ENCODE assay signal across 12 cellular contexts in genomic region chr14:92637864-92638263, GRCh38.
DNase-seq lines count a peak whose midpoint lies in the region; ATAC-seq and TF ChIP-seq lines count a peak whose summit lies in the region.
"Had no signal": no experiment of that assay in that cellular context is flagged by ENCODE, and none has a peak within 500 bp of the region (broad histone marks: within the 10 kb centered on the region; RNA-seq: fewer than 3 reads in every experiment).

No MANE protein-coding gene starts in this region.

- DNase-seq in CD4-positive, CD25-positive, alpha-beta regulatory T cell, result no peak
- peak in 1 of 5 donors; percentile 24 for DNase-seq in CD8-positive, alpha-beta memory T cell
- DNase-seq in chondrocyte (ENCODE audit: low spot score) (no peak), PC-3 (no peak)
- DNase-seq: NCI-H1048, NCI-H526 treated with DMSO at 0.1 percent for 48 hours, RPMI8226 had no signal

- no peak overlapping the region for H3K4me3 ChIP-seq in CD4-positive, CD25-positive, alpha-beta regulatory T cell (ENCODE audit: low read depth, low read length)
- no peak overlapping the region for H3K4me3 ChIP-seq in CD8-positive, alpha-beta memory T cell (ENCODE audit: low read length)
- H3K4me3 ChIP-seq in neural cell (ENCODE audit: low read length) (peak overlapping the region; percentile 57), PC-3 (ENCODE audit: low read length) (no peak overlapping the region)
- H3K4me3 ChIP-seq: HAP-1, K562 had no signal

- no peak for ATAC-seq in CD4-positive, CD25-positive, alpha-beta regulatory T cell (ENCODE audit: low read depth in 2 of 2)
- ATAC-seq in PC-3 (no peak), HG03354 (IDR thresholded peaks at IDR 0.05; ENCODE audit: poor library complexity, severe bottlenecking, unreplicated experiment) (no peak)
- ATAC-seq: K562 had no signal

- H3K4me1 Mint-ChIP-seq in CD4-positive, CD25-positive, alpha-beta regulatory T cell, result peaks cover 0 to 13% (median 11%) of the 10 kb centered on the region in 4 donors
- peaks cover 16 to 19% (median 17%) of the 10 kb centered on the region in 3 donors for H3K4me1 Mint-ChIP-seq in CD8-positive, alpha-beta memory T cell
- H3K4me1 Mint-ChIP-seq in brain, result peaks cover 37% of the 10 kb centered on the region
- peaks cover 5% of the 10 kb centered on the region for H3K4me1 Mint-ChIP-seq in chondrocyte (ENCODE audit: low read depth)

- H3K9me2 ChIP-seq in neural cell (ENCODE audit: insufficient read depth, low read length), result no peaks in the 10 kb centered on the region
- no peaks in the 10 kb centered on the region for H3K9me2 ChIP-seq in PC-3 (replicated peaks; ENCODE audit: low read length)

- no peaks in the 10 kb centered on the region for H3K27me3 ChIP-seq in CD4-positive, CD25-positive, alpha-beta regulatory T cell (ENCODE audit: control insufficient read depth, insufficient read depth, low read length)
- H3K27me3 ChIP-seq in CD8-positive, alpha-beta memory T cell (ENCODE audit: insufficient read depth, low read length, poor library complexity, severe bottlenecking), result no peaks in the 10 kb centered on the region
- H3K27me3 ChIP-seq in neural cell (ENCODE audit: insufficient read depth, low read depth, low read length) (no peaks in the 10 kb centered on the region), PC-3 (ENCODE audit: low read length) (no peaks in the 10 kb centered on the region)

- intact Hi-C loops in PC-3 (cut with micrococcal nuclease), result no loop called here

- BruUV-seq in PC-3 (replicated peaks; lab: Mats Ljungman, UMichigan), result no TSS peak

- TF ChIP-seq CTCF in brain (conservative IDR thresholded peaks at IDR 0.05) (no peak), neural cell (IDR thresholded peaks at IDR 0.05; ENCODE audit: poor library complexity, severe bottlenecking) (no peak), chondrocyte (IDR thresholded peaks at IDR 0.05) (no peak), PC-3 (conservative IDR thresholded peaks at IDR 0.05; ENCODE audit: low read depth, low read length) (no peak)

- H3K4me1 ChIP-seq in CD4-positive, CD25-positive, alpha-beta regulatory T cell (ENCODE audit: control insufficient read depth, insufficient read depth, low read length, poor library complexity, severe bottlenecking), result no peaks in the 10 kb centered on the region
- H3K4me1 ChIP-seq in CD8-positive, alpha-beta memory T cell (ENCODE audit: insufficient read depth, low read length), result no peaks in the 10 kb centered on the region
- H3K4me1 ChIP-seq in PC-3 (ENCODE audit: insufficient read depth, low read length), result no peaks in the 10 kb centered on the region; the same call in 1 of the 2 replicates
- H3K4me1 ChIP-seq: HAP-1 had no signal

- H3K9me3 ChIP-seq in CD4-positive, CD25-positive, alpha-beta regulatory T cell (ENCODE audit: control insufficient read depth in 2 of 2, low read length in 2 of 2), result no peaks in the 10 kb centered on the region
- no peaks in the 10 kb centered on the region for H3K9me3 ChIP-seq in CD8-positive, alpha-beta memory T cell (ENCODE audit: low read length)
- H3K9me3 ChIP-seq in neural cell (ENCODE audit: low read length) (no peaks in the 10 kb centered on the region), PC-3 (ENCODE audit: low read length) (no peaks in the 10 kb centered on the region)
- H3K9me3 ChIP-seq: HAP-1 had no signal

- H4K20me1 ChIP-seq in neural cell (ENCODE audit: insufficient read depth) (no peaks in the 10 kb centered on the region), PC-3 (ENCODE audit: low read length) (no peaks in the 10 kb centered on the region)

- CTCF ChIA-PET in CD8-positive, alpha-beta memory T cell (lab: Charles Lee), result no interaction called here
- CTCF ChIA-PET in PC-3 (lab: Charles Lee), result no interaction called here

- H3K9ac ChIP-seq in neural cell (ENCODE audit: low read length), result no peak overlapping the region
- H3K9ac ChIP-seq in PC-3 (ENCODE audit: low read length), result no peak overlapping the region

- no peaks in the 10 kb centered on the region for H3K79me2 ChIP-seq in neural cell (replicated peaks; ENCODE audit: insufficient read depth, low read length)
- no peaks in the 10 kb centered on the region for H3K79me2 ChIP-seq in PC-3 (ENCODE audit: low read length)

- no peak for TF ChIP-seq RAD21 in neural cell (conservative IDR thresholded peaks at IDR 0.05)

- H3K36me3 Mint-ChIP-seq in CD4-positive, CD25-positive, alpha-beta regulatory T cell, result no peaks in the 10 kb centered on the region
- H3K36me3 Mint-ChIP-seq in CD8-positive, alpha-beta memory T cell, result peaks cover 0 to 21% (median 0%) of the 10 kb centered on the region in 3 donors
- H3K36me3 Mint-ChIP-seq in brain (peaks cover 4% of the 10 kb centered on the region), chondrocyte (ENCODE audit: low read depth) (peaks cover 2% of the 10 kb centered on the region)

- H3K4me2 ChIP-seq in neural cell (ENCODE audit: low read length), result no peak overlapping the region
- no peak overlapping the region for H3K4me2 ChIP-seq in PC-3 (ENCODE audit: low read length)

- H3K36me3 ChIP-seq in CD4-positive, CD25-positive, alpha-beta regulatory T cell (ENCODE audit: control insufficient read depth, insufficient read depth, low read length), result no peaks in the 10 kb centered on the region
- no peaks in the 10 kb centered on the region for H3K36me3 ChIP-seq in CD8-positive, alpha-beta memory T cell (ENCODE audit: insufficient read depth, low read length)
- H3K36me3 ChIP-seq in neural cell (ENCODE audit: insufficient read depth, low read length), result no peaks in the 10 kb centered on the region
- no peaks in the 10 kb centered on the region for H3K36me3 ChIP-seq in PC-3 (ENCODE audit: low read depth, low read length)
- H3K36me3 ChIP-seq: HAP-1 had no signal

- TF ChIP-seq EP300 in neural cell (conservative IDR thresholded peaks at IDR 0.05; ENCODE audit: poor library complexity, severe bottlenecking), result no peak

- no peak overlapping the region for H3K27ac ChIP-seq in CD4-positive, CD25-positive, alpha-beta regulatory T cell (ENCODE audit: insufficient read depth, low read length, poor library complexity, severe bottlenecking)
- no peak overlapping the region for H3K27ac ChIP-seq in CD8-positive, alpha-beta memory T cell (ENCODE audit: low read depth, low read length)
- H3K27ac ChIP-seq in neural cell (ENCODE audit: low read length) (peak overlapping the region; percentile 70), PC-3 (ENCODE audit: low read length) (no peak overlapping the region)

- no peak overlapping the region for H3K4me3 Mint-ChIP-seq in CD4-positive, CD25-positive, alpha-beta regulatory T cell
- no peak overlapping the region for H3K4me3 Mint-ChIP-seq in CD8-positive, alpha-beta memory T cell
- no peak overlapping the region for H3K4me3 Mint-ChIP-seq in brain
- H3K4me3 Mint-ChIP-seq in chondrocyte (ENCODE audit: unreplicated experiment), result no peak overlapping the region

- POLR2A ChIA-PET in CD8-positive, alpha-beta memory T cell (lab: Charles Lee), result interaction anchor here (1.2 kb wide), 1 partner anchor 14 kb away, joined by 3 read pairs; no protein-coding TSS in a partner anchor
- POLR2A ChIA-PET in PC-3 (lab: Charles Lee; ENCODE audit: unreplicated experiment), result no interaction called here

- H2AFZ ChIP-seq in neural cell (ENCODE audit: low read depth, low read length), result no peak overlapping the region
- H2AFZ ChIP-seq in PC-3 (ENCODE audit: low read length), result no peak overlapping the region

- peak overlapping the region; percentile 16 to 43 (median 26) for H3K27ac Mint-ChIP-seq in CD4-positive, CD25-positive, alpha-beta regulatory T cell
- peak overlapping the region; percentile 6 to 71 (median 36) for H3K27ac Mint-ChIP-seq in CD8-positive, alpha-beta memory T cell
- H3K27ac Mint-ChIP-seq in brain (peak overlapping the region in 3 of 5 experiments; percentile 15 to 45 (median 29)), chondrocyte (ENCODE audit: unreplicated experiment) (no peak overlapping the region)

- H3K27me3 Mint-ChIP-seq in CD4-positive, CD25-positive, alpha-beta regulatory T cell, result no peaks in the 10 kb centered on the region
- H3K27me3 Mint-ChIP-seq in CD8-positive, alpha-beta memory T cell, result no peaks in the 10 kb centered on the region
- H3K27me3 Mint-ChIP-seq in brain, result no peaks in the 10 kb centered on the region
- H3K27me3 Mint-ChIP-seq in chondrocyte (ENCODE audit: low read depth), result no peaks in the 10 kb centered on the region

- H3F3A ChIP-seq in neural cell (ENCODE audit: insufficient read depth, low read length, poor library complexity, severe bottlenecking) (no peaks in the 10 kb centered on the region), PC-3 (ENCODE audit: low read length, unreplicated experiment) (no peaks in the 10 kb centered on the region)

- no peaks in the 10 kb centered on the region for H3K9me3 Mint-ChIP-seq in CD4-positive, CD25-positive, alpha-beta regulatory T cell
- H3K9me3 Mint-ChIP-seq in CD8-positive, alpha-beta memory T cell, result no peaks in the 10 kb centered on the region
- peaks cover 0 to 2% (median 0%) of the 10 kb centered on the region in 5 experiments for H3K9me3 Mint-ChIP-seq in brain
- H3K9me3 Mint-ChIP-seq in chondrocyte (ENCODE audit: low read depth), result no peaks in the 10 kb centered on the region

TF ChIP-seq in neural cell, 6 proteins besides CTCF, POLR2A, EP300 and RAD21 (continues in another document):
- TF ChIP-seq MXI1 (conservative IDR thresholded peaks at IDR 0.05; ENCODE audit: poor library complexity, severe bottlenecking) (no peak), REST (IDR thresholded peaks at IDR 0.05; ENCODE audit: borderline replicate concordance) (no peak), SMC3 (conservative IDR thresholded peaks at IDR 0.05; ENCODE audit: poor library complexity) (no peak)
